Comparison of ENCODE assay signal across 17 cellular contexts in genomic region chr16:58212824-58213655, GRCh38.
"Had no signal": no experiment of that assay in that cellular context is flagged by ENCODE, and none has a peak within 500 bp of the region (broad histone marks: within the 10 kb centered on the region; RNA-seq: fewer than 3 reads in every experiment).

No MANE protein-coding gene starts in this region.

- H3K4me3 ChIP-seq: breast epithelium, sigmoid colon, testis had no signal

- ATAC-seq: esophagus mucosa, left colon had no signal

- DNase-seq: activated CD4-positive, alpha-beta T cell treated with anti-CD3 and anti-CD28 coated beads, Interleukin-2, amount 50 U/mL, for 48 hours; activated CD4-positive, CD25-positive, alpha-beta regulatory T cell treated with anti-CD3 and anti-CD28 coated beads, Interleukin-2, amount 50 U/mL, for 72 hours; activated gamma-delta T cell treated with Interleukin-2 at 50 U/mL for 16 hours; activated naive CD8-positive, alpha-beta T cell treated with anti-CD3 and anti-CD28 coated beads, Interleukin-2, amount 10 ng/mL, durations not matched to agents 7 days and 5 days; activated T-cell treated with anti-CD3 and anti-CD28 coated beads, Interleukin-2, amount 50 U/mL, for 48 hours; aorta; head of caudate nucleus; left colon; occipital lobe; sigmoid colon; stimulated activated CD4-positive, alpha-beta T cell treated with anti-CD3 and anti-CD28 coated beads, Interleukin-2, amount 100 ng/mL, for 24 hours; testis had no signal

- H3K9me3 ChIP-seq: sigmoid colon, testis had no signal

- H3K36me3 ChIP-seq: breast epithelium, sigmoid colon had no signal

- H3K27me3 ChIP-seq: breast epithelium, sigmoid colon, testis had no signal

- H3K36me3 Mint-ChIP-seq: activated naive CD8-positive, alpha-beta T cell treated with anti-CD3 and anti-CD28 coated beads, Interleukin-2, amount 10 ng/mL, durations not matched to agents 7 days and 5 days had no signal

- H3K27ac Mint-ChIP-seq: activated naive CD8-positive, alpha-beta T cell treated with anti-CD3 and anti-CD28 coated beads, Interleukin-2, amount 10 ng/mL, durations not matched to agents 7 days and 5 days; nephron; progenitor cell of endocrine pancreas; stimulated activated naive CD8-positive, alpha-beta T cell treated with anti-CD3 and anti-CD28 coated beads, Interleukin-15, Interleukin-2, amounts not matched to agents 100 ng/mL and 50 ng/mL, for 24 hours had no signal

- H3K9me3 Mint-ChIP-seq: activated naive CD8-positive, alpha-beta T cell treated with anti-CD3 and anti-CD28 coated beads, Interleukin-2, amount 10 ng/mL, durations not matched to agents 7 days and 5 days had no signal

- H3K4me3 Mint-ChIP-seq: activated naive CD8-positive, alpha-beta T cell treated with anti-CD3 and anti-CD28 coated beads, Interleukin-2, amount 10 ng/mL, durations not matched to agents 7 days and 5 days; nephron; stimulated activated naive CD8-positive, alpha-beta T cell treated with anti-CD3 and anti-CD28 coated beads, Interleukin-15, Interleukin-2, amounts not matched to agents 100 ng/mL and 50 ng/mL, for 24 hours had no signal

- H3K4me1 Mint-ChIP-seq: nephron had no signal

- H3K4me1 ChIP-seq: breast epithelium, sigmoid colon, testis had no signal

- H3K27ac ChIP-seq: breast epithelium, sigmoid colon, testis had no signal
